Comparison of ENCODE assay signal across 18 cellular contexts in genomic region chr17:57261084-57261461, GRCh38.
A peak's percentile ranks its signal among the peaks of the same experiment; 100 is the strongest.
DNase-seq lines count a peak whose midpoint lies in the region; ATAC-seq and TF ChIP-seq lines count a peak whose summit lies in the region.
"Had no signal": no experiment of that assay in that cellular context is flagged by ENCODE, and none has a peak within 500 bp of the region (broad histone marks: within the 10 kb centered on the region; RNA-seq: fewer than 3 reads in every experiment).

No MANE protein-coding gene starts in this region.

- no peak overlapping the region for H2AFZ ChIP-seq in Loucy (ENCODE audit: low read length)

- peaks cover 68% of the 10 kb centered on the region for H3K4me1 ChIP-seq in Loucy (ENCODE audit: insufficient read depth, low read length, poor library complexity, severe bottlenecking)

- ATAC-seq in stimulated activated naive B cell treated with anti-CD40 and anti-IgM and Interleukin-4, amounts not matched to agents 10 μg/mL and 1 μg/mL and 100 μg/mL, for 72 hours (replicated peaks) = peak; percentile 36 to 48
- ATAC-seq: A549 had no signal

- peak overlapping the region; percentile 25 for H3K27ac Mint-ChIP-seq in stimulated activated naive B cell treated with anti-CD40 and anti-IgM and Interleukin-4, amounts not matched to agents 10 μg/mL and 1 μg/mL and 100 μg/mL, for 72 hours
- H3K27ac Mint-ChIP-seq: immature natural killer cell had no signal

- peaks cover 94% of the 10 kb centered on the region for H3K79me2 ChIP-seq in Loucy (ENCODE audit: insufficient read depth, low read length)

- no peaks in the 10 kb centered on the region for H3K27me3 Mint-ChIP-seq in stimulated activated naive B cell treated with anti-CD40 and anti-IgM and Interleukin-4, amounts not matched to agents 10 μg/mL and 1 μg/mL and 100 μg/mL, for 72 hours

- no peaks in the 10 kb centered on the region for H3K9me3 Mint-ChIP-seq in stimulated activated naive B cell treated with anti-CD40 and anti-IgM and Interleukin-4, amounts not matched to agents 10 μg/mL and 1 μg/mL and 100 μg/mL, for 72 hours
- H3K9me3 Mint-ChIP-seq: CD8-positive, alpha-beta memory T cell; immature natural killer cell had no signal

- H3F3A ChIP-seq in Loucy (ENCODE audit: low read depth) = no peaks in the 10 kb centered on the region

- H3K9ac ChIP-seq in Loucy (ENCODE audit: low read depth, low read length, poor library complexity, severe bottlenecking) = peak overlapping the region; percentile 97

- peaks cover 62% of the 10 kb centered on the region for H3K36me3 ChIP-seq in Loucy (ENCODE audit: insufficient read depth, low read length)

- no peaks in the 10 kb centered on the region for H3K9me3 ChIP-seq in Loucy (ENCODE audit: insufficient read depth, low read depth, low read length)
- H3K9me3 ChIP-seq: A549, tibial nerve had no signal

- H3K36me3 Mint-ChIP-seq in stimulated activated naive B cell treated with anti-CD40 and anti-IgM and Interleukin-4, amounts not matched to agents 10 μg/mL and 1 μg/mL and 100 μg/mL, for 72 hours = peaks cover 31 to 49% of the 10 kb centered on the region in 2 donors

- H4K20me1 ChIP-seq in Loucy (ENCODE audit: insufficient read depth, low read length, poor library complexity, severe bottlenecking) = peaks cover 78% of the 10 kb centered on the region

- peak overlapping the region; percentile 96 for H3K4me3 ChIP-seq in Loucy (ENCODE audit: low read length, poor library complexity, severe bottlenecking)
- H3K4me3 ChIP-seq: A549, tibial nerve had no signal

- peak overlapping the region; percentile 16 to 44 for H3K4me3 Mint-ChIP-seq in stimulated activated naive B cell treated with anti-CD40 and anti-IgM and Interleukin-4, amounts not matched to agents 10 μg/mL and 1 μg/mL and 100 μg/mL, for 72 hours
- H3K4me3 Mint-ChIP-seq: immature natural killer cell had no signal

- H3K27me3 ChIP-seq in Loucy (ENCODE audit: insufficient read depth, low read length, poor library complexity, severe bottlenecking) = no peaks in the 10 kb centered on the region
- H3K27me3 ChIP-seq: tibial nerve had no signal

- TF ChIP-seq CTCF in Loucy (conservative IDR thresholded peaks at IDR 0.05; ENCODE audit: low read length) = no peak

- H3K4me1 Mint-ChIP-seq in stimulated activated naive B cell treated with anti-CD40 and anti-IgM and Interleukin-4, amounts not matched to agents 10 μg/mL and 1 μg/mL and 100 μg/mL, for 72 hours = peaks cover 33 to 63% of the 10 kb centered on the region in 2 donors

- DNase-seq in activated CD4-positive, alpha-beta T cell treated with anti-CD3 and anti-CD28 coated beads for 48 hours = peak; percentile 31
- no peak for DNase-seq in activated CD4-positive, alpha-beta T cell treated with anti-CD3 and anti-CD28 coated beads, Interleukin-2, amount 50 U/mL, for 4 hours
- peak; percentile 33 for DNase-seq in ecto neural progenitor cell (ENCODE audit: low spot score)
- no peak for DNase-seq in stimulated activated naive B cell treated with anti-CD40 and anti-IgM and Interleukin-4, amounts not matched to agents 10 μg/mL and 1 μg/mL and 100 μg/mL, for 72 hours
- no peak for DNase-seq in cerebellar nuclear complex (lab: John Stamatoyannopoulos, UW)
- no peak for DNase-seq in NCI-H446 treated with DMSO at 0.1 percent for 48 hours (lab: John Stamatoyannopoulos, UW)
- no peak for DNase-seq in pons (ENCODE audit: low spot score)
- DNase-seq: CD8-positive, alpha-beta memory T cell; GDM1; immature natural killer cell; mesenchymal stem cell; NCI-H1048; NCI-H2081 treated with DMSO at 0.1 percent for 48 hours; occipital lobe; stimulated activated CD4-positive, alpha-beta T cell treated with anti-CD3 and anti-CD28 coated beads, Interleukin-4, amount 100 ng/mL, for 1 hour had no signal

- peak overlapping the region; percentile 87 for H3K4me2 ChIP-seq in Loucy (ENCODE audit: low read depth, low read length, poor library complexity, severe bottlenecking)
- H3K4me2 ChIP-seq: A549 had no signal

- H3K9me2 ChIP-seq in Loucy (replicated peaks; ENCODE audit: low read depth, low read length) = no peaks in the 10 kb centered on the region

Comparison
In these comparisons a context has a peak if more than half of its experiments do, and no peak if none do; other contexts are left out.
1. DNase-seq: peak in activated CD4-positive, alpha-beta T cell treated with anti-CD3 and anti-CD28 coated beads for 48 hours (single experiment) and ecto neural progenitor cell (single experiment); none in activated CD4-positive, alpha-beta T cell treated with anti-CD3 and anti-CD28 coated beads, Interleukin-2, amount 50 U/mL, for 4 hours (0 of 2), stimulated activated naive B cell treated with anti-CD40 and anti-IgM and Interleukin-4, amounts not matched to agents 10 μg/mL and 1 μg/mL and 100 μg/mL, for 72 hours (single experiment), cerebellar nuclear complex (0 of 2), NCI-H446 treated with DMSO at 0.1 percent for 48 hours (single experiment) and pons (single experiment).